Comparison of ENCODE assay signal across 8 cellular contexts in the genomic region with DNA sequence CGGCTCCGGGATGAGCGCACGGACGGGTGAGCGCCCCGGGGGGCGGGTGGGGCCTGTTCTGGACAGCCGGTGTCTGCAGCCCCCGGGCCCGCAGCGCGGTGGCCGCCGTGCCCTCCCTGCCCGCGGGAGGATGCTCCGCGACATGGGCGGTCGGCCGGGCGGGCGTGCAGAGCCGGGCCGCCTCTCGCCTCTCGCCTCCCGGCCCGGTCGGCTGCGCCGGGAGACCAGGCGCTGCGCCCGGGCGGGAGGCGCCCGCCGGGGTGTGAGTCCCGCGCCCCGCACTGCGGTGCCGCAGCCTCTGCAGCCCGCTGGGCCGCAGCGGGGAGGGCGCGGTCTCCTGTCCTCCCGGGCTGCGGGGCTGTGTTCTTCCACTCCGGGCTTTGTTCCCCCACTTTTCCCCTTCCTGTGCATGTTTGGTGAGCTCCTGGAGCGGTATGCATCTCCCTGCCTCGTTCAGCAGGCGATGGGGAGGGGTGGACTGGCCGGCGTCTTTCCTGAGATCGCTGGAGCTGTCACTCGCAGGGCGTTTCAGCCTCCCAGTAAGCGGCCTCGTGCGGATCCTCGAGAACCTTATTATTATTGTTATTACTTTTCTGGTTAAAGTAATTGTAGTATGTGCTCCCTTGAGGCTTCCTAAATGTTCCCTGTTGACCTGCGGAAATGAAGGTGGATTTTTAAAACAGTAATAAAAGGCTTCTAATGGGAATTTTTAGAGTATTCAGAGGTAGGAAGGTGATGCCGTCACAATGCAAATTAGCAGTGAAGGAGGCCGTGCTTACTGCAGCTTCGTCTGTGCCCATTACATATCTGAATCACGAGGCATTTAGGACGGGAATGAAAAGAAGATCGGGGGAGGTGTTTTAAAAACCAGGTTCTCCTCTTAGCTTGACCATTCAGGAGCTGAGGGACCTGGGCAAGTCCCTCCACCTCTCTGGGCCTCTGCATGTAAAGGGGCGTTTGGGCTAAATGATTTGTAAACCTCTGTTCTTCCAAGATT. TPM values are rescaled to one million over a fixed set of nuclear protein-coding genes. Genes with fewer than 3 reads are reported as not detected.
DNase-seq lines count a peak whose midpoint lies in the region; ATAC-seq and TF ChIP-seq lines count a peak whose summit lies in the region.

No MANE protein-coding gene starts in this region.

- H3K4me3 ChIP-seq in astrocyte of the spinal cord (ENCODE audit: low read depth, low read length): peak overlapping the region; percentile 57
- peak overlapping the region; percentile 75 for H3K4me3 ChIP-seq in iPS-20b (ENCODE audit: low read length)
- H3K4me3 ChIP-seq in skeletal muscle satellite cell (ENCODE audit: low read length): peak overlapping the region; percentile 72

- no peak overlapping the region for H3K27ac ChIP-seq in iPS-20b (ENCODE audit: low read length)

- in situ Hi-C loops in astrocyte of the spinal cord (cut with HindIII; ENCODE audit: low sequenced_read_pairs): no loop called here

- H3K9me3 ChIP-seq in iPS-20b (ENCODE audit: insufficient read depth, low read depth, low read length) (no peaks in the 10 kb centered on the region), skeletal muscle satellite cell (replicated peaks; ENCODE audit: low read length) (no peaks in the 10 kb centered on the region)

- no peaks in the 10 kb centered on the region for H3K36me3 ChIP-seq in iPS-20b (ENCODE audit: insufficient read depth, low read depth, low read length)
- no peaks in the 10 kb centered on the region for H3K36me3 ChIP-seq in skeletal muscle satellite cell (ENCODE audit: insufficient read depth, low read length)

- ATAC-seq in HG02763 (IDR thresholded peaks at IDR 0.05; ENCODE audit: unreplicated experiment): peak; percentile 28

- peaks cover 74% of the 10 kb centered on the region for H3K27me3 ChIP-seq in iPS-20b (ENCODE audit: insufficient read depth, low read length)
- peaks cover 27% of the 10 kb centered on the region for H3K27me3 ChIP-seq in skeletal muscle satellite cell (ENCODE audit: control insufficient read depth, insufficient read depth, low read length)

- H3K9ac ChIP-seq in iPS-20b (ENCODE audit: low read depth, low read length) (0 out of 2 replicates have a peak overlapping the region, but pooled peaks have one; percentile 1), skeletal muscle satellite cell (ENCODE audit: low read depth, low read length) (peak overlapping the region; percentile 60)

- H3K4me1 ChIP-seq in iPS-20b (ENCODE audit: insufficient read depth, low read length): peaks cover 5% of the 10 kb centered on the region; the same call in 1 of the 2 replicates
- peaks cover 11% of the 10 kb centered on the region for H3K4me1 ChIP-seq in skeletal muscle satellite cell (ENCODE audit: control insufficient read depth, insufficient read depth, low read length)

- peak overlapping the region; percentile 81 for H3K4me2 ChIP-seq in skeletal muscle satellite cell (ENCODE audit: low read length)

- TF ChIP-seq CTCF in astrocyte of the spinal cord (IDR thresholded peaks at IDR 0.05; ENCODE audit: low read depth, low read length): no peak

- DNase-seq in stimulated activated CD4-positive, alpha-beta T cell treated with anti-CD3 and anti-CD28 coated beads, Interleukin-15, amount 100 ng/mL, for 24 hours: peak; percentile 46
- no peak for DNase-seq in stimulated activated CD4-positive, alpha-beta T cell treated with anti-CD3 and anti-CD28 coated beads, Interleukin-1b, Interleukin-23, amount 100 ng/mL, for 48 hours
- DNase-seq in NCI-H69 (lab: John Stamatoyannopoulos, UW): peak; percentile 79
- DNase-seq in astrocyte of the spinal cord (ENCODE audit: low read depth, low spot score): peak; percentile 31
- no peak for DNase-seq in SKM-1 treated with dmso at 0.1 percent for 144 hours (lab: John Stamatoyannopoulos, UW; ENCODE audit: unreplicated experiment)

RNA-seq across cellular contexts. Expression of gene TMOD2, which starts 0.6 kb away (rescaled TPM):
- 6.8 and 8.4 TPM in 2 replicates for total RNA-seq in skeletal muscle satellite cell (2012; rRNA removed)

RNA-seq across cellular contexts. Expression of gene LYSMD2, which starts 14.5 kb away (rescaled TPM):
- total RNA-seq in skeletal muscle satellite cell (2012; rRNA removed): 11.4 and 11.9 TPM in 2 replicates

Comparison
In these comparisons a context has a peak if more than half of its experiments do, and no peak if none do; other contexts are left out.
1. DNase-seq: peak in stimulated activated CD4-positive, alpha-beta T cell treated with anti-CD3 and anti-CD28 coated beads, Interleukin-15, amount 100 ng/mL, for 24 hours (single experiment), NCI-H69 (single experiment) and astrocyte of the spinal cord (single experiment); none in stimulated activated CD4-positive, alpha-beta T cell treated with anti-CD3 and anti-CD28 coated beads, Interleukin-1b, Interleukin-23, amount 100 ng/mL, for 48 hours (single experiment) and SKM-1 treated with dmso at 0.1 percent for 144 hours (single experiment).
2. Peak in every context shown above with its lines, with median percentiles within 50 percentile points of each other: H3K4me3 ChIP-seq.